Comparison of ENCODE assay signal across 23 cellular contexts in the genomic region with DNA sequence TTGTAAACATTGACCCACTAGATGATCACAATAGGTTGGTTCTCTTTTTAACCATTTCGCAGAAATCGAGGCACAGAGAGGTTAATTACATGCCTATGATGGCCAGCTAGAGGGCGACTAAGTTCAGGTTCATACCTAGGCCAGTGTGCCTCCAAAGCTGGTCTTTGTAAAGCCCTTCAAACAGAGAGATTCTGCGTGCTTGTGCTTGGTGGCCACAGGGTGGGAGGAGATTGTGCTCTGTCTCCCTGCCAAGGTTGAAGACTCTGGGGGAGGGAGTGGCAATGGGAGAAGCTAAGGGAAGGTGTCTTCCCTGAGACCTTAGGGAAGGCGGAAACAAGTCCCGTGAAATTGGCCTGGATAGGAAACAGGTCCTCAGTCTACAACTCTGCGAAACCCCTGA. TPM values are rescaled to one million over a fixed set of nuclear protein-coding genes. Genes with fewer than 3 reads are reported as not detected.
A peak's percentile ranks its signal among the peaks of the same experiment; 100 is the strongest.
DNase-seq lines count a peak whose midpoint lies in the region; ATAC-seq and TF ChIP-seq lines count a peak whose summit lies in the region.
"Had no signal": no experiment of that assay in that cellular context is flagged by ENCODE, and none has a peak within 500 bp of the region (broad histone marks: within the 10 kb centered on the region; RNA-seq: fewer than 3 reads in every experiment).

No MANE protein-coding gene starts in this region.

- H3K79me2 ChIP-seq in OCI-LY1 (ENCODE audit: insufficient read depth, low read length): no peaks in the 10 kb centered on the region

- no peaks in the 10 kb centered on the region for H3K9me2 ChIP-seq in OCI-LY1 (ENCODE audit: low read depth, low read length)

- ATAC-seq in WTC11: peak; percentile 86
- ATAC-seq in HG02870 (IDR thresholded peaks at IDR 0.05; ENCODE audit: unreplicated experiment): no peak
- ATAC-seq in stimulated activated effector memory CD8-positive, alpha-beta T cell treated with anti-CD3 and anti-CD28 coated beads, Interleukin-12 subunit alpha, Interleukin-12 subunit beta, amount 100 ng/mL, for 72 hours: no peak

- H3K4me2 ChIP-seq in OCI-LY1 (ENCODE audit: low read length): no peak overlapping the region

- H3K27me3 Mint-ChIP-seq in WTC11 (ENCODE audit: low read depth): peaks cover 2% of the 10 kb centered on the region

- H3F3A ChIP-seq in OCI-LY1 (ENCODE audit: insufficient read depth, low read length): no peaks in the 10 kb centered on the region

- TF ChIP-seq CTCF in GM06990 (IDR thresholded peaks at IDR 0.05; ENCODE audit: insufficient read depth, low read length, poor library complexity, severe bottlenecking) (peak; percentile 5), OCI-LY1 (IDR thresholded peaks at IDR 0.05; ENCODE audit: low read length) (peak; percentile 14; the same call in 1 of the 2 replicates), WTC11 (IDR thresholded peaks at IDR 0.05) (no peak)

- H3K27ac Mint-ChIP-seq in WTC11: no peak overlapping the region
- H3K27ac Mint-ChIP-seq in stimulated activated effector memory CD8-positive, alpha-beta T cell treated with anti-CD3 and anti-CD28 coated beads, Interleukin-12 subunit alpha, Interleukin-12 subunit beta, amount 100 ng/mL, for 72 hours: no peak overlapping the region
- H3K27ac Mint-ChIP-seq: HFFc6 had no signal

- no peak overlapping the region for H3K27ac ChIP-seq in OCI-LY1 (ENCODE audit: low read depth, low read length, poor library complexity, severe bottlenecking)
- H3K27ac ChIP-seq: SK-N-MC had no signal

- no peaks in the 10 kb centered on the region for H3K9me3 ChIP-seq in OCI-LY1 (ENCODE audit: low read length)

- no peaks in the 10 kb centered on the region for H3K4me1 ChIP-seq in OCI-LY1 (ENCODE audit: insufficient read depth, low read length, severe bottlenecking)

- POLR2A ChIA-PET in WTC11 (lab: Charles Lee): interaction anchor here (1.1 kb wide), 1 partner anchor 33 kb away, joined by 3 read pairs; no protein-coding TSS in a partner anchor

- H3K27me3 ChIP-seq in GM06990 (replicated peaks; ENCODE audit: control insufficient read depth, insufficient read depth, low read length): no peaks in the 10 kb centered on the region
- H3K27me3 ChIP-seq in OCI-LY1 (ENCODE audit: insufficient read depth, low read length): 0 out of 2 replicates have a peak, but pooled peaks cover 5% of the 10 kb centered on the region

- no peak overlapping the region for H2AFZ ChIP-seq in OCI-LY1 (ENCODE audit: low read length)

- H3K36me3 ChIP-seq in GM06990 (ENCODE audit: control insufficient read depth, insufficient read depth, low read length) (no peaks in the 10 kb centered on the region), OCI-LY1 (ENCODE audit: insufficient read depth, low read length) (no peaks in the 10 kb centered on the region)

- H3K9ac ChIP-seq in OCI-LY1 (ENCODE audit: low read length): no peak overlapping the region

- H3K4me1 Mint-ChIP-seq in WTC11: peaks cover 3% of the 10 kb centered on the region; the same call in 1 of the 2 replicates
- H3K4me1 Mint-ChIP-seq in stimulated activated effector memory CD8-positive, alpha-beta T cell treated with anti-CD3 and anti-CD28 coated beads, Interleukin-12 subunit alpha, Interleukin-12 subunit beta, amount 100 ng/mL, for 72 hours: no peaks in the 10 kb centered on the region

- H3K9me3 Mint-ChIP-seq in WTC11: peaks cover 6% of the 10 kb centered on the region
- no peaks in the 10 kb centered on the region for H3K9me3 Mint-ChIP-seq in stimulated activated effector memory CD8-positive, alpha-beta T cell treated with anti-CD3 and anti-CD28 coated beads, Interleukin-12 subunit alpha, Interleukin-12 subunit beta, amount 100 ng/mL, for 72 hours
- H3K9me3 Mint-ChIP-seq: HFFc6 had no signal

- H4K20me1 ChIP-seq in OCI-LY1 (ENCODE audit: insufficient read depth, low read length): no peaks in the 10 kb centered on the region

- H3K4me3 ChIP-seq in GM06990 (replicated peaks; ENCODE audit: low read depth, low read length) (no peak overlapping the region), OCI-LY1 (ENCODE audit: low read depth, low read length, poor library complexity, severe bottlenecking) (no peak overlapping the region)
- H3K4me3 ChIP-seq: SK-N-MC had no signal

- DNase-seq in GM06990 (ENCODE audit: extremely low read depth, insufficient read length) (no peak), WTC11 (ENCODE audit: low spot score) (no peak), iPS-NIHi7 (ENCODE audit: extremely low spot score) (peak; percentile 31), NCI-H146 (lab: John Stamatoyannopoulos, UW) (no peak)
- no peak for DNase-seq in stimulated activated effector memory CD8-positive, alpha-beta T cell treated with anti-CD3 and anti-CD28 coated beads, Interleukin-12 subunit alpha, Interleukin-12 subunit beta, amount 100 ng/mL, for 72 hours (ENCODE audit: low spot score in 2 of 2)
- DNase-seq: Calu3; DMS79 treated with DMSO at 0.1 percent for 48 hours; GF-D8; HFFc6; Kasumi-1; MV-4-11; NCI-H1105; NCI-H1436 treated with DMSO at 0.1 percent for 48 hours; NCI-H1930; NCI-H2107; NCI-H526; NCI-H82; NK-92 treated with Interleukin-12 subunit alpha and Interleukin-12 subunit beta, amount 100 ng/mL, for 24 hours; OCI-M1; SIG-M5 had no signal

- CTCF ChIA-PET in WTC11 (lab: Charles Lee): interaction anchor here (0.7 to 3.5 kb wide), 12 partner anchors 9 to 216 kb away, joined by 3 to 38 read pairs (median 4); partner anchors contain the start of gene KCNC4

- H3K4me3 Mint-ChIP-seq in WTC11: no peak overlapping the region
- no peak overlapping the region for H3K4me3 Mint-ChIP-seq in stimulated activated effector memory CD8-positive, alpha-beta T cell treated with anti-CD3 and anti-CD28 coated beads, Interleukin-12 subunit alpha, Interleukin-12 subunit beta, amount 100 ng/mL, for 72 hours
- H3K4me3 Mint-ChIP-seq: HFFc6 had no signal

- H3K36me3 Mint-ChIP-seq in WTC11: no peaks in the 10 kb centered on the region
- no peaks in the 10 kb centered on the region for H3K36me3 Mint-ChIP-seq in stimulated activated effector memory CD8-positive, alpha-beta T cell treated with anti-CD3 and anti-CD28 coated beads, Interleukin-12 subunit alpha, Interleukin-12 subunit beta, amount 100 ng/mL, for 72 hours

TF ChIP-seq in WTC11, 78 proteins besides CTCF, POLR2A, EP300 and RAD21:
- TF ChIP-seq NR2C2 (CRISPR knock-in tag; IDR thresholded peaks at IDR 0.05) (no peak), JUN (CRISPR knock-in tag; IDR thresholded peaks at IDR 0.05) (no peak), ESRRA (CRISPR knock-in tag; IDR thresholded peaks at IDR 0.05; ENCODE audit: borderline replicate concordance) (no peak), E2F1 (CRISPR knock-in tag; IDR thresholded peaks at IDR 0.05) (no peak), CREM (CRISPR knock-in tag; IDR thresholded peaks at IDR 0.05) (no peak), AR (CRISPR knock-in tag; IDR thresholded peaks at IDR 0.05) (no peak), CREB1 (CRISPR knock-in tag; IDR thresholded peaks at IDR 0.05) (no peak), TEAD1 (CRISPR knock-in tag; IDR thresholded peaks at IDR 0.05) (no peak), ZNF671 (CRISPR knock-in tag; IDR thresholded peaks at IDR 0.05) (no peak), SOX15 (CRISPR knock-in tag; IDR thresholded peaks at IDR 0.05) (no peak), NR1H2 (CRISPR knock-in tag; IDR thresholded peaks at IDR 0.05) (no peak)

RNA-seq across cellular contexts. Expression of gene RBM15, which starts 59.1 kb away (rescaled TPM):
- total RNA-seq in WTC11 (2021): 43.5 to 50.6 TPM (median 44.8 TPM) in 3 replicates
